ENCODE assay signal across 26 cellular contexts in the genomic region with DNA sequence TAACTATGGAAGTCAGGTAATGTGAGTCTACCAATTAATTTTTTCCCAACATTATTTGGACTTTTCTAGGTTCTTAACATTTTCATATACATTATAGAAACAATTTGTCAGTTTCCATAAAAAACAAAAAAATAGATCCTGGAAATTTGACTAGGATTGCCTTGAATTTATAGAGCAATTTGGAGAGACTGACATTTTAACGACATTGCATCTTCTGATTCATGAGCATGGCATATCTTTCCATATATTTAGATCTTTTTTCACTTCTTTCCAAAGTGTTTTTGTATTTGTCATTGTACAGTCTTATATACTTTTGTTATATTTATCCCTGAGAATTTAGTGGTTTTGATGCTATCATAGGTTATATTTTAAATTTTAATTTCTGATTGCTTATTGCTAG.
"Had no signal": no experiment of that assay in that cellular context is flagged by ENCODE, and none has a peak within 500 bp of the region (broad histone marks: within the 10 kb centered on the region; RNA-seq: fewer than 3 reads in every experiment).

No MANE protein-coding gene starts in this region.

- H3K9me3 Mint-ChIP-seq: activated CD4-positive, alpha-beta memory T cell treated with anti-CD3 and anti-CD28 coated beads, Interleukin-2, amount 10 ng/mL, durations not matched to agents 7 days and 5 days; activated naive CD4-positive, alpha-beta T cell treated with anti-CD3 and anti-CD28 coated beads, Interleukin-2, amount 50 U/mL, for 72 hours; activated T-helper 1 cell treated with anti-CD3 and anti-CD28 coated beads, Interleukin-12 subunit alpha, Interleukin-12 subunit beta, Interleukin-2, Interleukin-4 antibody, amounts not matched to agents 30 ng/mL and 10 ng/mL and 1 ng/mL, durations not matched to agents 14 hours and 24 hours and 36 hours; T-cell had no signal

- H3K4me3 ChIP-seq: MG63, SK-N-MC had no signal

- H3K27ac ChIP-seq: SK-N-MC, VCaP had no signal

- ATAC-seq: activated naive CD4-positive, alpha-beta T cell treated with anti-CD3 and anti-CD28 coated beads, Interleukin-2, amount 50 U/mL, for 72 hours; Panc1; Right ventricle myocardium inferior; T-cell had no signal

- H3K27ac Mint-ChIP-seq: activated CD4-positive, alpha-beta memory T cell treated with anti-CD3 and anti-CD28 coated beads, Interleukin-2, amount 10 ng/mL, durations not matched to agents 7 days and 5 days; activated T-helper 1 cell treated with anti-CD3 and anti-CD28 coated beads, Interleukin-12 subunit alpha, Interleukin-12 subunit beta, Interleukin-2, Interleukin-4 antibody, amounts not matched to agents 30 ng/mL and 10 ng/mL and 1 ng/mL, durations not matched to agents 14 hours and 24 hours and 36 hours; T-cell had no signal

- DNase-seq: activated CD4-positive, alpha-beta memory T cell treated with anti-CD3 and anti-CD28 coated beads, Interleukin-2, amount 10 ng/mL, durations not matched to agents 7 days and 5 days; activated CD4-positive, alpha-beta T cell treated with anti-CD3 and anti-CD28 coated beads, Interleukin-2, amount 50 U/mL, for 1 hour; activated CD4-positive, CD25-positive, alpha-beta regulatory T cell; activated CD8-positive, alpha-beta memory T cell treated with anti-CD3 and anti-CD28 coated beads, Interleukin-2, amount 50 U/mL, for 4 hours; activated effector memory CD4-positive, alpha-beta T cell treated with anti-CD3 and anti-CD28 coated beads, Interleukin-2, amount 50 U/mL, for 16 hours; activated naive CD4-positive, alpha-beta T cell treated with Interleukin-2 at 50 U/mL for 16 hours; anterior cingulate cortex; caudate nucleus; MG63; MV-4-11; NCI-H1092 treated with DMSO at 0.1 percent for 48 hours; NCI-H1417 treated with DMSO at 0.1 percent for 48 hours; NCI-H1694 treated with DMSO at 0.1 percent for 48 hours; NCI-H2029 treated with DMSO at 0.1 percent for 48 hours; NCI-H510A treated with DMSO at 0.1 percent for 48 hours; NCI-H69; NK-92 treated with Interleukin-12 subunit alpha and Interleukin-12 subunit beta, amount 100 ng/mL, for 24 hours; OCI-M1; RPMI8226; T-cell had no signal

- H3K4me3 Mint-ChIP-seq: activated CD4-positive, alpha-beta memory T cell treated with anti-CD3 and anti-CD28 coated beads, Interleukin-2, amount 10 ng/mL, durations not matched to agents 7 days and 5 days; activated T-helper 1 cell treated with anti-CD3 and anti-CD28 coated beads, Interleukin-12 subunit alpha, Interleukin-12 subunit beta, Interleukin-2, Interleukin-4 antibody, amounts not matched to agents 30 ng/mL and 10 ng/mL and 1 ng/mL, durations not matched to agents 14 hours and 24 hours and 36 hours; T-cell had no signal

- H3K27me3 Mint-ChIP-seq: activated CD4-positive, alpha-beta memory T cell treated with anti-CD3 and anti-CD28 coated beads, Interleukin-2, amount 10 ng/mL, durations not matched to agents 7 days and 5 days; T-cell had no signal

- H3K27me3 ChIP-seq: MG63 had no signal
